1 cellular context compared by ENCODE assay signal in the genomic region with DNA sequence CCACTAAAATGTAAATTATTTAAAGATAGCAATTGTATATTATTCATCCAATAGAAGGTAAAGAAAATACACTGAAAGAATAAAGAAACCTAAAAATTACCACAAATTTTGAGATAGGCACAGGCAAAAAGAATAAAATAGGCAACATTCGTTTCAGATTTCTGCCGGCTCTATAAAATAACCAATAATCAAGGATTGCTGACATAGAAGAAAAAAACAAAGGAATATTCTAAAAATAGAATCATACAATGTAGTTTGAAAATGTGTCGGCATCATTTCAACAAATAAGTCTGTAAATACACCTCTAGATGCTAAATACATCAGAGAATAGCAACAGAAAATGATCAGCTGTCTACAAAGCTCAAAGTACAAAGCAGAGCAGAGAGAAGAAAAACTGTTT.
TF ChIP-seq lines count a peak whose summit lies in the region.

No MANE protein-coding gene starts in this region.

TF ChIP-seq in HepG2, 621 proteins besides CTCF, POLR2A, EP300 and RAD21 (continued from another document and continues in another):
- TF ChIP-seq ZNF646 (CRISPR knock-in tag; IDR thresholded peaks at IDR 0.05) (no peak), HIC2 (CRISPR knock-in tag; IDR thresholded peaks at IDR 0.05; ENCODE audit: low read depth) (no peak), PHF20 (CRISPR knock-in tag; IDR thresholded peaks at IDR 0.05) (no peak), ZNF572 (CRISPR knock-in tag; IDR thresholded peaks at IDR 0.05) (no peak), HNF4A (CRISPR knock-in tag; IDR thresholded peaks at IDR 0.05) (0 out of 2 replicates have a peak, but pooled peaks have one; percentile 22), AHDC1 (CRISPR knock-in tag; IDR thresholded peaks at IDR 0.05; ENCODE audit: borderline replicate concordance) (no peak), ZNF441 (CRISPR knock-in tag; IDR thresholded peaks at IDR 0.05; ENCODE audit: borderline replicate concordance) (no peak), MAFK (conservative IDR thresholded peaks at IDR 0.05 in 1 of 2, IDR thresholded peaks at IDR 0.05 in 1 of 2; ENCODE audit: low read length in 2 of 2) (peak in 1 of 2 experiments; percentile 68; a peak in 3 of 4 replicates), TRIM24 (CRISPR knock-in tag; IDR thresholded peaks at IDR 0.05) (no peak), PPARG (CRISPR knock-in tag; conservative IDR thresholded peaks at IDR 0.05) (no peak), TFAP4 (IDR thresholded peaks at IDR 0.05; ENCODE audit: borderline replicate concordance, low read depth) (peak; percentile 73), MAFF (IDR thresholded peaks at IDR 0.05; ENCODE audit: low read depth, low read length) (peak; percentile 64), ZBTB49 (CRISPR knock-in tag; IDR thresholded peaks at IDR 0.05; ENCODE audit: borderline replicate concordance) (no peak), ZNF891 (CRISPR knock-in tag; IDR thresholded peaks at IDR 0.05) (no peak), ZNF460 (CRISPR knock-in tag; IDR thresholded peaks at IDR 0.05; ENCODE audit: borderline replicate concordance) (no peak), ZNF121 (CRISPR knock-in tag; IDR thresholded peaks at IDR 0.05) (no peak), RFX3 (CRISPR knock-in tag; IDR thresholded peaks at IDR 0.05) (no peak), ZFP62 (CRISPR knock-in tag; IDR thresholded peaks at IDR 0.05) (no peak)
- TF ChIP-seq, protein P1, sequence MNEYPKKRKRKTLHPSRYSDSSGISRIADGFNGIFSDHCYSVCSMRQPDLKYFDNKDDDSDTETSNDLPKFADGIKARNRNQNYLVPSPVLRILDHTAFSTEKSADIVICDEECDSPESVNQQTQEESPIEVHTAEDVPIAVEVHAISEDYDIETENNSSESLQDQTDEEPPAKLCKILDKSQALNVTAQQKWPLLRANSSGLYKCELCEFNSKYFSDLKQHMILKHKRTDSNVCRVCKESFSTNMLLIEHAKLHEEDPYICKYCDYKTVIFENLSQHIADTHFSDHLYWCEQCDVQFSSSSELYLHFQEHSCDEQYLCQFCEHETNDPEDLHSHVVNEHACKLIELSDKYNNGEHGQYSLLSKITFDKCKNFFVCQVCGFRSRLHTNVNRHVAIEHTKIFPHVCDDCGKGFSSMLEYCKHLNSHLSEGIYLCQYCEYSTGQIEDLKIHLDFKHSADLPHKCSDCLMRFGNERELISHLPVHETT (CRISPR knock-in tag; conservative IDR thresholded peaks at IDR 0.05) = no peak
- TF ChIP-seq, protein P2, sequence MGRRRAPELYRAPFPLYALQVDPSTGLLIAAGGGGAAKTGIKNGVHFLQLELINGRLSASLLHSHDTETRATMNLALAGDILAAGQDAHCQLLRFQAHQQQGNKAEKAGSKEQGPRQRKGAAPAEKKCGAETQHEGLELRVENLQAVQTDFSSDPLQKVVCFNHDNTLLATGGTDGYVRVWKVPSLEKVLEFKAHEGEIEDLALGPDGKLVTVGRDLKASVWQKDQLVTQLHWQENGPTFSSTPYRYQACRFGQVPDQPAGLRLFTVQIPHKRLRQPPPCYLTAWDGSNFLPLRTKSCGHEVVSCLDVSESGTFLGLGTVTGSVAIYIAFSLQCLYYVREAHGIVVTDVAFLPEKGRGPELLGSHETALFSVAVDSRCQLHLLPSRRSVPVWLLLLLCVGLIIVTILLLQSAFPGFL (CRISPR knock-in tag; IDR thresholded peaks at IDR 0.05) = no peak
- TF ChIP-seq, protein P3, sequence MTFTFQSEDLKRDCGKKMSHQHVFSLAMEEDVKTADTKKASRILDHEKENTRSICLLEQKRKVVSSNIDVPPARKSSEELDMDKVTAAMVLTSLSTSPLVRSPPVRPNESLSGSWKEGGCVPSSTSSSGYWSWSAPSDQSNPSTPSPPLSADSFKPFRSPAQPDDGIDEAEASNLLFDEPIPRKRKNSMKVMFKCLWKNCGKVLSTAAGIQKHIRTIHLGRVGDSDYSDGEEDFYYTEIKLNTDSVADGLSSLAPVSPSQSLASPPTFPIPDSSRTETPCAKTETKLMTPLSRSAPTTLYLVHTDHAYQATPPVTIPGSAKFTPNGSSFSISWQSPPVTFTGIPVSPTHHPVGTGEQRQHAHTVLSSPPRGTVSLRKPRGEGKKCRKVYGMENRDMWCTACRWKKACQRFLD (CRISPR knock-in tag; IDR thresholded peaks at IDR 0.05; ENCODE audit: borderline replicate concordance) = no peak
- TF ChIP-seq, protein P4, sequence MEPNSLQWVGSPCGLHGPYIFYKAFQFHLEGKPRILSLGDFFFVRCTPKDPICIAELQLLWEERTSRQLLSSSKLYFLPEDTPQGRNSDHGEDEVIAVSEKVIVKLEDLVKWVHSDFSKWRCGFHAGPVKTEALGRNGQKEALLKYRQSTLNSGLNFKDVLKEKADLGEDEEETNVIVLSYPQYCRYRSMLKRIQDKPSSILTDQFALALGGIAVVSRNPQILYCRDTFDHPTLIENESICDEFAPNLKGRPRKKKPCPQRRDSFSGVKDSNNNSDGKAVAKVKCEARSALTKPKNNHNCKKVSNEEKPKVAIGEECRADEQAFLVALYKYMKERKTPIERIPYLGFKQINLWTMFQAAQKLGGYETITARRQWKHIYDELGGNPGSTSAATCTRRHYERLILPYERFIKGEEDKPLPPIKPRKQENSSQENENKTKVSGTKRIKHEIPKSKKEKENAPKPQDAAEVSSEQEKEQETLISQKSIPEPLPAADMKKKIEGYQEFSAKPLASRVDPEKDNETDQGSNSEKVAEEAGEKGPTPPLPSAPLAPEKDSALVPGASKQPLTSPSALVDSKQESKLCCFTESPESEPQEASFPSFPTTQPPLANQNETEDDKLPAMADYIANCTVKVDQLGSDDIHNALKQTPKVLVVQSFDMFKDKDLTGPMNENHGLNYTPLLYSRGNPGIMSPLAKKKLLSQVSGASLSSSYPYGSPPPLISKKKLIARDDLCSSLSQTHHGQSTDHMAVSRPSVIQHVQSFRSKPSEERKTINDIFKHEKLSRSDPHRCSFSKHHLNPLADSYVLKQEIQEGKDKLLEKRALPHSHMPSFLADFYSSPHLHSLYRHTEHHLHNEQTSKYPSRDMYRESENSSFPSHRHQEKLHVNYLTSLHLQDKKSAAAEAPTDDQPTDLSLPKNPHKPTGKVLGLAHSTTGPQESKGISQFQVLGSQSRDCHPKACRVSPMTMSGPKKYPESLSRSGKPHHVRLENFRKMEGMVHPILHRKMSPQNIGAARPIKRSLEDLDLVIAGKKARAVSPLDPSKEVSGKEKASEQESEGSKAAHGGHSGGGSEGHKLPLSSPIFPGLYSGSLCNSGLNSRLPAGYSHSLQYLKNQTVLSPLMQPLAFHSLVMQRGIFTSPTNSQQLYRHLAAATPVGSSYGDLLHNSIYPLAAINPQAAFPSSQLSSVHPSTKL (CRISPR knock-in tag; IDR thresholded peaks at IDR 0.05) = peak; percentile 34; the same call in 1 of the 2 replicates
